ENCODE assay signal across 17 cellular contexts in the genomic region with DNA sequence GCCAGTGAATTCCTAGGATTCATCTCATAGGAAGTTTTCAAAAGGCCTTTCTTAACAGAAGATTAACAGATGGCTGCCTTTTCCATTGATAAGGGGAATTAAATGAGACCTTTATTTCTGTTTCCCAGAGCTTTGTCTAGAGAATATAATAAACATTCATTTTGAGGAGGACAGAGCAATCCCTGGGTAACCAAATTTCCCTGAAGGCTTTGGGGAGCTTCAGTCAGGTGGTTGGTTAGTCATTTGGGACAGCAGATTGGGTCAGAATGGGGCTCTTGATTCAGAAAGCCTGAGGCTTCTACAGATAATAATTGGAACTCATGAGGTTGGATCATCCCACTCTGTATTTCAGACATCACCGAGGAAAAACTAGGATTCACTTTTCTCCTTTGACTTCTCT. TPM values are rescaled to one million over a fixed set of nuclear protein-coding genes. Genes with fewer than 3 reads are reported as not detected.
DNase-seq lines count a peak whose midpoint lies in the region; ATAC-seq and TF ChIP-seq lines count a peak whose summit lies in the region.
"Had no signal": no experiment of that assay in that cellular context is flagged by ENCODE, and none has a peak within 500 bp of the region (broad histone marks: within the 10 kb centered on the region; RNA-seq: fewer than 3 reads in every experiment).

No MANE protein-coding gene starts in this region.

- DNase-seq in natural killer cell (no peak), mammary epithelial cell (no peak), aorta (no peak), KBM-7 (no peak)
- DNase-seq in natural killer cell treated with Interleukin-12 subunit alpha and Interleukin-12 subunit beta and Interleukin-15 and Interleukin-18, amount 100 ng/mL, for 72 hours (ENCODE audit: low spot score) = no peak
- DNase-seq: BE2C; CD4-positive, CD25-positive, alpha-beta regulatory T cell; KG1; NCI-H1417; NCI-H187; NCI-H2107; NCI-H510A treated with DMSO at 0.1 percent for 48 hours; NCI-H82; SJCRH30 had no signal

- H3K27ac Mint-ChIP-seq in natural killer cell = no peak overlapping the region
- H3K27ac Mint-ChIP-seq in natural killer cell treated with Interleukin-12 subunit alpha and Interleukin-12 subunit beta and Interleukin-15 and Interleukin-18, amount 100 ng/mL, for 72 hours = no peak overlapping the region

- dilution Hi-C loops in mammary epithelial cell (cut with HindIII; ENCODE audit: low sequenced_read_pairs) = no loop called here

- H3K79me2 ChIP-seq in mammary epithelial cell (ENCODE audit: insufficient read depth, low read length) = no peaks in the 10 kb centered on the region

- H3K4me1 ChIP-seq in mammary epithelial cell (ENCODE audit: insufficient read depth, low read length) (peaks cover 18% of the 10 kb centered on the region), gastroesophageal sphincter (peaks cover 5 to 78% (median 5%) of the 10 kb centered on the region in 3 donors), aorta (ENCODE audit: control insufficient read depth in 1 of 2, insufficient read depth in 2 of 2, low read length in 2 of 2) (peaks cover 1 to 5% of the 10 kb centered on the region in 2 donors)
- H3K4me1 ChIP-seq: BE2C had no signal

- no peak for ATAC-seq in natural killer cell
- ATAC-seq in natural killer cell treated with Interleukin-12 subunit alpha and Interleukin-12 subunit beta and Interleukin-15 and Interleukin-18, amount 100 ng/mL, for 72 hours = no peak
- no peak for ATAC-seq in gastroesophageal sphincter
- ATAC-seq in aorta (ENCODE audit: low FRiP score) = no peak
- ATAC-seq in GM21529 (IDR thresholded peaks at IDR 0.05; ENCODE audit: unreplicated experiment) = no peak
- ATAC-seq in GM19023 (IDR thresholded peaks at IDR 0.05; ENCODE audit: unreplicated experiment) = no peak

- no peak overlapping the region for H3K9ac ChIP-seq in mammary epithelial cell (ENCODE audit: insufficient read depth, low read length)

- H3K9me3 ChIP-seq in mammary epithelial cell (replicated peaks; ENCODE audit: insufficient read depth, low read length) (no peaks in the 10 kb centered on the region), gastroesophageal sphincter (no peaks in the 10 kb centered on the region), aorta (ENCODE audit: control insufficient read depth, low read length) (no peaks in the 10 kb centered on the region)
- H3K9me3 ChIP-seq: BE2C, SJCRH30 had no signal

- no peak for TF ChIP-seq POLR2A in gastroesophageal sphincter (IDR thresholded peaks at IDR 0.05)

- H3K27ac ChIP-seq in mammary epithelial cell (ENCODE audit: insufficient read depth, low read depth, low read length) (no peak overlapping the region), gastroesophageal sphincter (peak overlapping the region; percentile 15 to 99 (median 96)), aorta (ENCODE audit: low read depth in 1 of 2, low read length in 2 of 2) (no peak overlapping the region)
- H3K27ac ChIP-seq: SJCRH30 had no signal

- H2AFZ ChIP-seq in mammary epithelial cell (ENCODE audit: low read depth, low read length) = no peak overlapping the region

- H3K27me3 ChIP-seq in mammary epithelial cell (ENCODE audit: insufficient read depth, low read length) = no peaks in the 10 kb centered on the region
- no peaks in the 10 kb centered on the region for H3K27me3 ChIP-seq in gastroesophageal sphincter
- H3K27me3 ChIP-seq in aorta (ENCODE audit: control insufficient read depth in 1 of 2, insufficient read depth in 2 of 2, low read length in 1 of 2) = no peaks in the 10 kb centered on the region
- H3K27me3 ChIP-seq: BE2C, SJCRH30 had no signal

- TF ChIP-seq CTCF in natural killer cell (IDR thresholded peaks at IDR 0.05) = no peak
- TF ChIP-seq CTCF in mammary epithelial cell (conservative IDR thresholded peaks at IDR 0.05 in 1 of 2, IDR thresholded peaks at IDR 0.05 in 1 of 2; ENCODE audit: extremely low read depth in 1 of 2, insufficient read depth in 1 of 2, low read depth in 1 of 2, low read length in 2 of 2) = no peak
- no peak for TF ChIP-seq CTCF in gastroesophageal sphincter (IDR thresholded peaks at IDR 0.05)

- H3K4me3 Mint-ChIP-seq in natural killer cell = peak overlapping the region; percentile 77
- no peak overlapping the region for H3K4me3 Mint-ChIP-seq in natural killer cell treated with Interleukin-12 subunit alpha and Interleukin-12 subunit beta and Interleukin-15 and Interleukin-18, amount 100 ng/mL, for 72 hours

- BruUV-seq in mammary epithelial cell (replicated peaks; lab: Mats Ljungman, UMichigan) = TSS peak; percentile 20

- no peaks in the 10 kb centered on the region for H3K36me3 Mint-ChIP-seq in natural killer cell
- H3K36me3 Mint-ChIP-seq in natural killer cell treated with Interleukin-12 subunit alpha and Interleukin-12 subunit beta and Interleukin-15 and Interleukin-18, amount 100 ng/mL, for 72 hours = no peaks in the 10 kb centered on the region

- H3K4me3 ChIP-seq in mammary epithelial cell (replicated peaks in 1 of 3; ENCODE audit: insufficient read depth in 1 of 3, low read depth in 2 of 3, low read length in 3 of 3) (no peak overlapping the region), gastroesophageal sphincter (peak overlapping the region; percentile 10 to 85), aorta (ENCODE audit: low read length in 2 of 2) (peak overlapping the region; percentile 32 to 40)
- H3K4me3 ChIP-seq: SJCRH30 had no signal

- intact Hi-C loops in natural killer cell (cut with micrococcal nuclease) = loop anchor here (5.0 to 10.0 kb wide), 4 partner anchors 33 to 268 kb away; a partner anchor contains a TSS
- intact Hi-C loops in mammary epithelial cell (cut with micrococcal nuclease) = loop anchor here (5.0 to 10.0 kb wide), 3 partner anchors 224 to 347 kb away; a partner anchor contains a TSS
- intact Hi-C loops in aorta (cut with DNase I) = loop anchor here (5.0 to 10.0 kb wide), 5 partner anchors 38 to 344 kb away; a partner anchor contains a TSS

- TF ChIP-seq EP300 in gastroesophageal sphincter (IDR thresholded peaks at IDR 0.05) = no peak

- H3K36me3 ChIP-seq in mammary epithelial cell (ENCODE audit: insufficient read depth, low read length) = no peaks in the 10 kb centered on the region
- peaks cover 0 to 31% of the 10 kb centered on the region in 2 donors for H3K36me3 ChIP-seq in gastroesophageal sphincter
- H3K36me3 ChIP-seq in aorta (ENCODE audit: control insufficient read depth in 1 of 2, insufficient read depth in 2 of 2, low read length in 1 of 2) = peaks cover 0 to 4% of the 10 kb centered on the region in 2 donors
- H3K36me3 ChIP-seq: SJCRH30 had no signal

- no peak overlapping the region for H3K4me2 ChIP-seq in mammary epithelial cell (ENCODE audit: insufficient read depth, low read depth, low read length)

- CTCF ChIA-PET in mammary epithelial cell (lab: Charles Lee; ENCODE audit: low non-redundant PET) = interaction anchor here (0.6 kb wide), 1 partner anchor 19 kb away, joined by 43 read pairs; no protein-coding TSS in a partner anchor

- H3K27me3 Mint-ChIP-seq in natural killer cell (ENCODE audit: low read depth in 2 of 2) = peaks cover 3 to 11% of the 10 kb centered on the region in 2 donors
- H3K27me3 Mint-ChIP-seq in natural killer cell treated with Interleukin-12 subunit alpha and Interleukin-12 subunit beta and Interleukin-15 and Interleukin-18, amount 100 ng/mL, for 72 hours = peaks cover 8 to 9% of the 10 kb centered on the region in 2 donors

- WGBS in mammary epithelial cell (ENCODE audit: low coverage, missing lambda C conversion rate) = 77% methylated on average over 1 of the region's 1 CpG
- WGBS in gastroesophageal sphincter (ENCODE audit: low coverage in 1 of 2), 2 donors = 69 to 100% methylated on average over 1 of the region's 1 CpG
- WGBS in aorta, 2 donors = 91 to 97% methylated on average over 1 of the region's 1 CpG

- in situ Hi-C loops in mammary epithelial cell (cut with MboI; ENCODE audit: low sequenced_read_pairs in 2 of 2) (no loop called here), KBM-7 (cut with MboI; ENCODE audit: low pct_unique_long_range_greater_than_20kb, low sequenced_read_pairs) (loop anchor here (25.0 kb wide), 1 partner anchor 342 kb away; no protein-coding TSS in a partner anchor)

- no peaks in the 10 kb centered on the region for H4K20me1 ChIP-seq in mammary epithelial cell (ENCODE audit: insufficient read depth, low read length)

- H3K4me1 Mint-ChIP-seq in natural killer cell = peaks cover 16 to 20% of the 10 kb centered on the region in 2 donors
- peaks cover 13 to 14% of the 10 kb centered on the region in 2 donors for H3K4me1 Mint-ChIP-seq in natural killer cell treated with Interleukin-12 subunit alpha and Interleukin-12 subunit beta and Interleukin-15 and Interleukin-18, amount 100 ng/mL, for 72 hours (ENCODE audit: low read depth in 2 of 2)

- no peaks in the 10 kb centered on the region for H3K9me3 Mint-ChIP-seq in natural killer cell
- H3K9me3 Mint-ChIP-seq in natural killer cell treated with Interleukin-12 subunit alpha and Interleukin-12 subunit beta and Interleukin-15 and Interleukin-18, amount 100 ng/mL, for 72 hours = no peaks in the 10 kb centered on the region
- H3K9me3 Mint-ChIP-seq: CD4-positive, CD25-positive, alpha-beta regulatory T cell had no signal

RNA-seq across cellular contexts. Expression of a gene that starts 21.8 kb away (rescaled TPM):
- total RNA-seq in natural killer cell (10 to 100 TPM; 11.2 to 14.1 (median 13.6) TPM), mammary epithelial cell (10 to 100 TPM; 17.0 to 19.3 TPM), gastroesophageal sphincter (100 to 1,000 TPM; 103 to 279 (median 218) TPM), aorta (100 to 1,000 TPM in 1 of 2 donors, 10 to 100 TPM in 1; 72.3 to 121 TPM)
- 1 to 10 TPM; 6.4 to 7.3 TPM for total RNA-seq in natural killer cell treated with Interleukin-12 subunit alpha and Interleukin-12 subunit beta and Interleukin-15 and Interleukin-18, amount 100 ng/mL, for 72 hours
- polyA plus RNA-seq in mammary epithelial cell (10.5 TPM), aorta (100 to 1,000 TPM in 1 of 2 donors, 10 to 100 TPM in 1; 79.9 to 101 TPM)
- polyA minus RNA-seq in mammary epithelial cell = 10.4 TPM

Comparison
In these comparisons a context has a peak if more than half of its experiments do, and no peak if none do; other contexts are left out.
1. H3K27ac ChIP-seq: peak in gastroesophageal sphincter (4 of 4); none in mammary epithelial cell (single experiment) and aorta (0 of 2).
2. H3K4me3 ChIP-seq: peak in gastroesophageal sphincter (2 of 2) and aorta (2 of 2); none in mammary epithelial cell (0 of 3).